ENCODE assay signal across 12 cellular contexts in genomic region chr19:29098863-29099481, GRCh38.
DNase-seq lines count a peak whose midpoint lies in the region; ATAC-seq and TF ChIP-seq lines count a peak whose summit lies in the region.
"Had no signal": no experiment of that assay in that cellular context is flagged by ENCODE, and none has a peak within 500 bp of the region (broad histone marks: within the 10 kb centered on the region; RNA-seq: fewer than 3 reads in every experiment).

No MANE protein-coding gene starts in this region.

- WGBS in body of pancreas, 2 donors: 57 to 60% methylated on average over 10 of the region's 10 CpGs

- no peak overlapping the region for H3K4me3 ChIP-seq in body of pancreas
- H3K4me3 ChIP-seq in kidney epithelial cell (ENCODE audit: low read depth, low read length): no peak overlapping the region
- H3K4me3 ChIP-seq in thoracic aorta: no peak overlapping the region
- H3K4me3 ChIP-seq: SJCRH30 had no signal

- H3K9me3 ChIP-seq in body of pancreas (no peaks in the 10 kb centered on the region), thoracic aorta (no peaks in the 10 kb centered on the region)
- H3K9me3 ChIP-seq: SJCRH30 had no signal

- H3K4me1 ChIP-seq in body of pancreas: no peaks in the 10 kb centered on the region
- no peaks in the 10 kb centered on the region for H3K4me1 ChIP-seq in thoracic aorta (ENCODE audit: control insufficient read depth in 1 of 2, low read depth in 2 of 2)
- H3K4me1 ChIP-seq: SJCRH30 had no signal

- TF ChIP-seq CTCF in body of pancreas (IDR thresholded peaks at IDR 0.05) (no peak), kidney epithelial cell (IDR thresholded peaks at IDR 0.05; ENCODE audit: insufficient read depth, low read length, poor library complexity, severe bottlenecking) (no peak), thoracic aorta (IDR thresholded peaks at IDR 0.05) (no peak)

- H3K27ac ChIP-seq in body of pancreas (no peak overlapping the region), thoracic aorta (peak overlapping the region in 1 of 2 donors; percentile 26)
- H3K27ac ChIP-seq: SJCRH30 had no signal

- H3K36me3 ChIP-seq in body of pancreas (replicated peaks in 1 of 2; ENCODE audit: insufficient read depth in 1 of 2, low read depth in 2 of 2): no peaks in the 10 kb centered on the region
- no peaks in the 10 kb centered on the region for H3K36me3 ChIP-seq in kidney epithelial cell (ENCODE audit: control insufficient read depth, insufficient read depth, low read length)
- no peaks in the 10 kb centered on the region for H3K36me3 ChIP-seq in thoracic aorta
- H3K36me3 ChIP-seq: SJCRH30 had no signal

- DNase-seq in HK-2 (ENCODE audit: unreplicated experiment) (peak; percentile 69), body of pancreas (peak in 3 of 4 donors; percentile 33 to 49 (median 47)), kidney epithelial cell (ENCODE audit: low read depth) (peak; percentile 79), thoracic aorta (ENCODE audit: low spot score) (peak; percentile 11), NOMO-1 treated with DMSO at 0.1 percent for 48 hours (lab: John Stamatoyannopoulos, UW; ENCODE audit: unreplicated experiment) (no peak), DMS 273 (lab: John Stamatoyannopoulos, UW; ENCODE audit: unreplicated experiment) (no peak)
- DNase-seq: activated T-cell treated with anti-CD3 and anti-CD28 coated beads, Interleukin-2, amount 50 U/mL, for 24 hours; endodermal cell; KG1; SJCRH30 had no signal

- ATAC-seq in body of pancreas (peak; percentile 60), thoracic aorta (ENCODE audit: insufficient number of reproducible peaks, low FRiP score, low read depth) (peak; percentile 25), HG03521 (IDR thresholded peaks at IDR 0.05; ENCODE audit: unreplicated experiment) (no peak), GM19035 (IDR thresholded peaks at IDR 0.05; ENCODE audit: unreplicated experiment) (no peak)

- H3K27me3 ChIP-seq in body of pancreas (no peaks in the 10 kb centered on the region), kidney epithelial cell (ENCODE audit: control insufficient read depth, insufficient read depth, low read length) (no peaks in the 10 kb centered on the region), thoracic aorta (replicated peaks; ENCODE audit: insufficient read depth) (no peaks in the 10 kb centered on the region)
- H3K27me3 ChIP-seq: SJCRH30 had no signal

- TF ChIP-seq POLR2A in body of pancreas (IDR thresholded peaks at IDR 0.05): no peak

- intact Hi-C loops in body of pancreas (cut with DNase I): no loop called here

Comparison
In these comparisons a context has a peak if more than half of its experiments do, and no peak if none do; other contexts are left out.
1. DNase-seq: peak in HK-2 (single experiment), body of pancreas (3 of 4), kidney epithelial cell (single experiment) and thoracic aorta (single experiment); none in NOMO-1 treated with DMSO at 0.1 percent for 48 hours (single experiment) and DMS 273 (single experiment).
2. ATAC-seq: peak in body of pancreas (single experiment) and thoracic aorta (single experiment); none in HG03521 (single experiment) and GM19035 (single experiment).